ENCODE assay signal across 17 cellular contexts in the genomic region with DNA sequence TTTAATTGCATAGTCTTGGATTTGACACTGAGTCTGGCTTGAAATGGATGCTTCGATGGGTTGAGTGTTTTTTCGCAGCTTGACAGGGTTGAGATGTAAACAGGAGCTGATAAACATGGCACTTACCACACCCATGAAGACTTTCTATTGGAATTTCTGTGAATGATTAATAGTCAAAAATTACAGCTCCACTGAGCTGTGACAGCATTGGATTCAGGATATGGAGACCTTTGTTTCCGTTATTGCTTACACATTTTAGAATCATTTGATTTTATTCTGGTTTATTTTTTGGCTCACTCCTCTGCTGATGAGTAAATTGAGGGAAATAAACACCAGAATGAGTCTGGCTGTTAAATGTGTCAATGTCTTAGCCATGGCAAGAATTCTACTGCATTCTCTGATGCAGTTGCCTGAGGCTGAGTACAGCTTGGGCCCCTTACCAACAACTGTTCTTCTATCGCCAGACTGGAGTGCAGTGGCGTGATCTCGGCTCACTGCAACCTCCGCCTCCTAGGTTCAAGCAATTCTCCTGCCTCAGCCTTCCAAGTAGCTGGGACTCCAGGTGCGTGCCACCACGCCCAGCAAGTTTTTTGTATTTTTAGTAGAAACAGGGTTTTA.
"Had no signal": no experiment of that assay in that cellular context is flagged by ENCODE, and none has a peak within 500 bp of the region (broad histone marks: within the 10 kb centered on the region; RNA-seq: fewer than 3 reads in every experiment).

No MANE protein-coding gene starts in this region.

- H3K36me3 ChIP-seq: lower lobe of right lung, neutrophil, pancreas, sigmoid colon, tibial artery, uterus, WERI-Rb-1 had no signal

- H3K4me3 ChIP-seq: hepatocyte, lower lobe of right lung, pancreas, sigmoid colon, tibial artery, uterus had no signal

- H3K4me3 Mint-ChIP-seq: activated CD4-positive, alpha-beta memory T cell treated with anti-CD3 and anti-CD28 coated beads for 36 hours; activated naive CD8-positive, alpha-beta T cell; effector memory CD8-positive, alpha-beta T cell; natural killer cell treated with Interleukin-12 subunit alpha and Interleukin-12 subunit beta and Interleukin-15 and Interleukin-18, amount 100 ng/mL, for 72 hours; T-helper 1 cell treated with Interleukin-12 subunit alpha and Interleukin-12 subunit beta and Interleukin-4 antibody, amounts not matched to agents 30 μg/mL and 1 μg/mL, for 36 hours had no signal

- ATAC-seq: effector memory CD8-positive, alpha-beta T cell; left colon; lower lobe of right lung; natural killer cell treated with Interleukin-12 subunit alpha and Interleukin-12 subunit beta and Interleukin-15 and Interleukin-18, amount 100 ng/mL, for 72 hours; pancreas had no signal

- H3K27me3 ChIP-seq: hepatocyte, neutrophil, pancreas, sigmoid colon, tibial artery, uterus had no signal

- H3K27ac Mint-ChIP-seq: activated CD4-positive, alpha-beta memory T cell treated with anti-CD3 and anti-CD28 coated beads for 36 hours; activated naive CD8-positive, alpha-beta T cell; effector memory CD8-positive, alpha-beta T cell; natural killer cell treated with Interleukin-12 subunit alpha and Interleukin-12 subunit beta and Interleukin-15 and Interleukin-18, amount 100 ng/mL, for 72 hours; T-helper 1 cell treated with Interleukin-12 subunit alpha and Interleukin-12 subunit beta and Interleukin-4 antibody, amounts not matched to agents 30 μg/mL and 1 μg/mL, for 36 hours had no signal

- DNase-seq: activated CD4-positive, alpha-beta memory T cell treated with anti-CD3 and anti-CD28 coated beads for 36 hours; activated T-cell treated with anti-CD3 and anti-CD28 coated beads for 4 hours; effector memory CD8-positive, alpha-beta T cell; foreskin fibroblast; left colon; lower lobe of right lung; pancreas; sigmoid colon; stimulated activated naive CD4-positive, alpha-beta T cell; tibial artery; uterus; WERI-Rb-1 had no signal

- H3K36me3 Mint-ChIP-seq: activated CD4-positive, alpha-beta memory T cell treated with anti-CD3 and anti-CD28 coated beads for 36 hours; activated naive CD8-positive, alpha-beta T cell; natural killer cell treated with Interleukin-12 subunit alpha and Interleukin-12 subunit beta and Interleukin-15 and Interleukin-18, amount 100 ng/mL, for 72 hours had no signal

- H3K9me3 Mint-ChIP-seq: activated CD4-positive, alpha-beta memory T cell treated with anti-CD3 and anti-CD28 coated beads for 36 hours; natural killer cell treated with Interleukin-12 subunit alpha and Interleukin-12 subunit beta and Interleukin-15 and Interleukin-18, amount 100 ng/mL, for 72 hours had no signal

- H3K9me3 ChIP-seq: lower lobe of right lung, neutrophil, pancreas, sigmoid colon, tibial artery, uterus had no signal
